Comparison of ENCODE assay signal across 8 cellular contexts in the genomic region with DNA sequence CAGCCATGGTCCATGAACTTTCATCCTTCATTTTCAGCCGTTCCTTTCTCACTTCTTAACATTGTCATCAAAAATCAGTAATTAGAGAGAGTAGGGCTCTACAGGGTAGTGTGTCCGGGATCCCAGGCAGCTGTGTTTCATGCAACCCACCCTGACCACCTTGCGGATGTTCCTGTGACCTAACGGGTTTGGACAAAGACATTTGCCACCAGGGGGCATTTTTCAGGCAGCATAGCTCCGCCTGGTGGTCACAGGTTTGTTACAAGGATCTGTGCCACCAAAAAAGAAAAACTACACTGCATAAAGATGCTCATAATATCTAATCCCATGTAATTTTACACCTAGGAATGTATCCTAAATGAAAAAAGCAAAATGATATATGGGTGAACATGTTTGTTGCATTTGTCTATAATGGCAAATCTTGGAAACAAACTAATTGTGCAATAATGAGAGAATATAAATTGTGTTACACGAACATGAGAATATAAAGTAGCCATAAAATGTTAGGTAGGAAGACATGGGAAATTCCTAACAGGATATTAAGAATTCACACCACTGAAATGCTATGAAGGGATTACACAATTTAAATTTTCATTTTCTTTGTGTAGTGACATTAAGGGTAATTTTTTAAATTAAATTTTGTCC.
DNase-seq lines count a peak whose midpoint lies in the region; ATAC-seq and TF ChIP-seq lines count a peak whose summit lies in the region.

No MANE protein-coding gene starts in this region.

- no peaks in the 10 kb centered on the region for H4K20me1 ChIP-seq in mammary epithelial cell (ENCODE audit: insufficient read depth, low read length)

- no peak overlapping the region for H3K4me3 Mint-ChIP-seq in T-helper 17 cell

- peak; percentile 54 for ATAC-seq in T-helper 17 cell

- BruUV-seq in mammary epithelial cell (replicated peaks; lab: Mats Ljungman, UMichigan): no TSS peak

- peaks cover 6% of the 10 kb centered on the region for H3K4me1 Mint-ChIP-seq in T-helper 17 cell

- H3K27me3 ChIP-seq in mammary epithelial cell (ENCODE audit: insufficient read depth, low read length): no peaks in the 10 kb centered on the region
- peaks cover 0 to 3% (median 0%) of the 10 kb centered on the region in 4 donors for H3K27me3 ChIP-seq in liver (ENCODE audit: control insufficient read depth in 4 of 4, insufficient read depth in 4 of 4, low read length in 3 of 4)

- H3K27ac ChIP-seq in mammary epithelial cell (ENCODE audit: insufficient read depth, low read depth, low read length) (no peak overlapping the region), liver (ENCODE audit: low read depth in 1 of 2, low read length in 2 of 2) (no peak overlapping the region)

- intact Hi-C loops in mammary epithelial cell (cut with micrococcal nuclease): loop anchor here (1.0 to 5.0 kb wide), 4 partner anchors 44 to 665 kb away; no protein-coding TSS in a partner anchor

- no peak overlapping the region for H3K27ac Mint-ChIP-seq in T-helper 17 cell

- H3K4me1 ChIP-seq in mammary epithelial cell (ENCODE audit: insufficient read depth, low read length) (no peaks in the 10 kb centered on the region), liver (ENCODE audit: control insufficient read depth in 4 of 4, insufficient read depth in 4 of 4, low read length in 3 of 4) (no peaks in the 10 kb centered on the region)

- CTCF ChIA-PET in mammary epithelial cell (lab: Charles Lee; ENCODE audit: low non-redundant PET): interaction anchor here (0.8 kb wide), 1 partner anchor 440 kb away, joined by 7 read pairs; no protein-coding TSS in a partner anchor

- H2AFZ ChIP-seq in mammary epithelial cell (ENCODE audit: low read depth, low read length): no peak overlapping the region

- no peaks in the 10 kb centered on the region for H3K79me2 ChIP-seq in mammary epithelial cell (ENCODE audit: insufficient read depth, low read length)

- TF ChIP-seq CTCF in mammary epithelial cell (conservative IDR thresholded peaks at IDR 0.05 in 1 of 2, IDR thresholded peaks at IDR 0.05 in 1 of 2; ENCODE audit: extremely low read depth in 1 of 2, insufficient read depth in 1 of 2, low read depth in 1 of 2, low read length in 2 of 2): peak; percentile 99 to 100
- TF ChIP-seq CTCF in liver (IDR thresholded peaks at IDR 0.05; ENCODE audit: low read depth, low read length, missing input control): peak; percentile 68

- no peak overlapping the region for H3K4me2 ChIP-seq in mammary epithelial cell (ENCODE audit: insufficient read depth, low read depth, low read length)

- H3K4me3 ChIP-seq in Jurkat, Clone E6-1 (ENCODE audit: low read length): no peak overlapping the region
- H3K4me3 ChIP-seq in mammary epithelial cell (replicated peaks in 1 of 3; ENCODE audit: insufficient read depth in 1 of 3, low read depth in 2 of 3, low read length in 3 of 3) (no peak overlapping the region), liver (ENCODE audit: low read depth in 1 of 3, low read length in 3 of 3) (no peak overlapping the region)

- no peaks in the 10 kb centered on the region for H3K9me3 ChIP-seq in T-helper 17 cell (ENCODE audit: control insufficient read depth, low read length, poor library complexity, severe bottlenecking)
- no peaks in the 10 kb centered on the region for H3K9me3 ChIP-seq in mammary epithelial cell (replicated peaks; ENCODE audit: insufficient read depth, low read length)
- H3K9me3 ChIP-seq in liver (ENCODE audit: control insufficient read depth in 4 of 4, low read length in 3 of 4): no peaks in the 10 kb centered on the region

- dilution Hi-C loops in mammary epithelial cell (cut with HindIII; ENCODE audit: low sequenced_read_pairs): no loop called here

- DNase-seq in NCI-H2171 treated with DMSO at 0.1 percent for 48 hours (lab: John Stamatoyannopoulos, UW): peak; percentile 20
- no peak for DNase-seq in NCI-H2171 (lab: John Stamatoyannopoulos, UW)
- peak; percentile 68 for DNase-seq in Jurkat, Clone E6-1 (ENCODE audit: low read depth, low spot score)
- DNase-seq in T-helper 17 cell: peak in 1 of 3 donors; percentile 25
- peak; percentile 29 for DNase-seq in mammary epithelial cell
- DNase-seq in stromal cell of bone marrow (ENCODE audit: low read depth): peak; percentile 29
- DNase-seq in DMS153 treated with DMSO at 0.1 percent for 48 hours (lab: John Stamatoyannopoulos, UW; ENCODE audit: unreplicated experiment): no peak

- peaks cover 19% of the 10 kb centered on the region for H3K27me3 Mint-ChIP-seq in T-helper 17 cell

- no peaks in the 10 kb centered on the region for H3K36me3 Mint-ChIP-seq in T-helper 17 cell (ENCODE audit: low read depth)

- in situ Hi-C loops in mammary epithelial cell (cut with MboI; ENCODE audit: low sequenced_read_pairs in 2 of 2): no loop called here

- WGBS in mammary epithelial cell (ENCODE audit: low coverage, missing lambda C conversion rate): 38% methylated on average over 6 of the region's 6 CpGs
- WGBS in liver: 48% methylated on average over 6 of the region's 6 CpGs

- H3K36me3 ChIP-seq in mammary epithelial cell (ENCODE audit: insufficient read depth, low read length) (no peaks in the 10 kb centered on the region), liver (ENCODE audit: control insufficient read depth in 4 of 4, insufficient read depth in 3 of 4, low read depth in 1 of 4, low read length in 3 of 4) (no peaks in the 10 kb centered on the region)

- H3K9ac ChIP-seq in mammary epithelial cell (ENCODE audit: insufficient read depth, low read length): no peak overlapping the region
- H3K9ac ChIP-seq in liver (ENCODE audit: low read depth in 1 of 2, low read length in 2 of 2): no peak overlapping the region

- peak; percentile 64 to 79 for TF ChIP-seq RAD21 in liver (IDR thresholded peaks at IDR 0.05)

TF ChIP-seq in liver, 16 proteins besides CTCF, POLR2A, EP300 and RAD21:
- TF ChIP-seq NR2F2 (IDR thresholded peaks at IDR 0.05) (no peak), SP1 (IDR thresholded peaks at IDR 0.05) (no peak), EGR1 (IDR thresholded peaks at IDR 0.05; ENCODE audit: low read depth in 2 of 2) (no peak), HNF4G (IDR thresholded peaks at IDR 0.05) (no peak), YY1 (IDR thresholded peaks at IDR 0.05) (no peak), HNF4A (conservative IDR thresholded peaks at IDR 0.05) (no peak)
- TF ChIP-seq, protein P1, sequence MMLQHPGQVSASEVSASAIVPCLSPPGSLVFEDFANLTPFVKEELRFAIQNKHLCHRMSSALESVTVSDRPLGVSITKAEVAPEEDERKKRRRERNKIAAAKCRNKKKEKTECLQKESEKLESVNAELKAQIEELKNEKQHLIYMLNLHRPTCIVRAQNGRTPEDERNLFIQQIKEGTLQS (IDR thresholded peaks at IDR 0.05): no peak
- TF ChIP-seq, protein P2, sequence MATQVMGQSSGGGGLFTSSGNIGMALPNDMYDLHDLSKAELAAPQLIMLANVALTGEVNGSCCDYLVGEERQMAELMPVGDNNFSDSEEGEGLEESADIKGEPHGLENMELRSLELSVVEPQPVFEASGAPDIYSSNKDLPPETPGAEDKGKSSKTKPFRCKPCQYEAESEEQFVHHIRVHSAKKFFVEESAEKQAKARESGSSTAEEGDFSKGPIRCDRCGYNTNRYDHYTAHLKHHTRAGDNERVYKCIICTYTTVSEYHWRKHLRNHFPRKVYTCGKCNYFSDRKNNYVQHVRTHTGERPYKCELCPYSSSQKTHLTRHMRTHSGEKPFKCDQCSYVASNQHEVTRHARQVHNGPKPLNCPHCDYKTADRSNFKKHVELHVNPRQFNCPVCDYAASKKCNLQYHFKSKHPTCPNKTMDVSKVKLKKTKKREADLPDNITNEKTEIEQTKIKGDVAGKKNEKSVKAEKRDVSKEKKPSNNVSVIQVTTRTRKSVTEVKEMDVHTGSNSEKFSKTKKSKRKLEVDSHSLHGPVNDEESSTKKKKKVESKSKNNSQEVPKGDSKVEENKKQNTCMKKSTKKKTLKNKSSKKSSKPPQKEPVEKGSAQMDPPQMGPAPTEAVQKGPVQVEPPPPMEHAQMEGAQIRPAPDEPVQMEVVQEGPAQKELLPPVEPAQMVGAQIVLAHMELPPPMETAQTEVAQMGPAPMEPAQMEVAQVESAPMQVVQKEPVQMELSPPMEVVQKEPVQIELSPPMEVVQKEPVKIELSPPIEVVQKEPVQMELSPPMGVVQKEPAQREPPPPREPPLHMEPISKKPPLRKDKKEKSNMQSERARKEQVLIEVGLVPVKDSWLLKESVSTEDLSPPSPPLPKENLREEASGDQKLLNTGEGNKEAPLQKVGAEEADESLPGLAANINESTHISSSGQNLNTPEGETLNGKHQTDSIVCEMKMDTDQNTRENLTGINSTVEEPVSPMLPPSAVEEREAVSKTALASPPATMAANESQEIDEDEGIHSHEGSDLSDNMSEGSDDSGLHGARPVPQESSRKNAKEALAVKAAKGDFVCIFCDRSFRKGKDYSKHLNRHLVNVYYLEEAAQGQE (IDR thresholded peaks at IDR 0.05): no peak
- TF ChIP-seq, protein P3, sequence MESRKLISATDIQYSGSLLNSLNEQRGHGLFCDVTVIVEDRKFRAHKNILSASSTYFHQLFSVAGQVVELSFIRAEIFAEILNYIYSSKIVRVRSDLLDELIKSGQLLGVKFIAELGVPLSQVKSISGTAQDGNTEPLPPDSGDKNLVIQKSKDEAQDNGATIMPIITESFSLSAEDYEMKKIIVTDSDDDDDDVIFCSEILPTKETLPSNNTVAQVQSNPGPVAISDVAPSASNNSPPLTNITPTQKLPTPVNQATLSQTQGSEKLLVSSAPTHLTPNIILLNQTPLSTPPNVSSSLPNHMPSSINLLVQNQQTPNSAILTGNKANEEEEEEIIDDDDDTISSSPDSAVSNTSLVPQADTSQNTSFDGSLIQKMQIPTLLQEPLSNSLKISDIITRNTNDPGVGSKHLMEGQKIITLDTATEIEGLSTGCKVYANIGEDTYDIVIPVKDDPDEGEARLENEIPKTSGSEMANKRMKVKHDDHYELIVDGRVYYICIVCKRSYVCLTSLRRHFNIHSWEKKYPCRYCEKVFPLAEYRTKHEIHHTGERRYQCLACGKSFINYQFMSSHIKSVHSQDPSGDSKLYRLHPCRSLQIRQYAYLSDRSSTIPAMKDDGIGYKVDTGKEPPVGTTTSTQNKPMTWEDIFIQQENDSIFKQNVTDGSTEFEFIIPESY (IDR thresholded peaks at IDR 0.05): no peak
- TF ChIP-seq, protein P4, sequence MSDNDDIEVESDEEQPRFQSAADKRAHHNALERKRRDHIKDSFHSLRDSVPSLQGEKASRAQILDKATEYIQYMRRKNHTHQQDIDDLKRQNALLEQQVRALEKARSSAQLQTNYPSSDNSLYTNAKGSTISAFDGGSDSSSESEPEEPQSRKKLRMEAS (IDR thresholded peaks at IDR 0.05): no peak
TF ChIP-seq in liver: peak in this region for 0.

Comparison
In these comparisons a context has a peak if more than half of its experiments do, and no peak if none do; other contexts are left out.
1. DNase-seq: peak in NCI-H2171 treated with DMSO at 0.1 percent for 48 hours (single experiment), Jurkat, Clone E6-1 (single experiment), mammary epithelial cell (single experiment) and stromal cell of bone marrow (single experiment); none in NCI-H2171 (single experiment) and DMS153 treated with DMSO at 0.1 percent for 48 hours (single experiment).